35 cellular contexts compared by ENCODE assay signal in genomic region chr16:31284926-31285325, GRCh38.
"Had no signal": no experiment of that assay in that cellular context is flagged by ENCODE, and none has a peak within 500 bp of the region (broad histone marks: within the 10 kb centered on the region; RNA-seq: fewer than 3 reads in every experiment).

No MANE protein-coding gene starts in this region.

- H3K36me3 Mint-ChIP-seq: activated naive CD4-positive, alpha-beta T cell treated with anti-CD3 and anti-CD28 coated beads, Interleukin-2, amount 50 U/mL, for 24 hours had no signal

- H3K9me3 Mint-ChIP-seq: activated B cell treated with CpG ODN at 0.5 μM for 24 hours; activated naive CD4-positive, alpha-beta T cell treated with anti-CD3 and anti-CD28 coated beads, Interleukin-2, amount 50 U/mL, for 24 hours; activated naive CD8-positive, alpha-beta T cell treated with anti-CD3 and anti-CD28 coated beads, Interleukin-2, amount 50 U/mL, for 24 hours; activated T-helper 1 cell treated with anti-CD3 and anti-CD28 coated beads, Interleukin-12 subunit alpha, Interleukin-12 subunit beta, Interleukin-2, Interleukin-4 antibody, amounts not matched to agents 30 ng/mL and 10 ng/mL and 1 ng/mL, durations not matched to agents 14 hours and 24 hours and 36 hours; activated T-helper 2 cell treated with anti-CD3 and anti-CD28 coated beads, Interferon-gamma antibody, Interleukin-2, Interleukin-4, amounts not matched to agents 10 μg/mL and 5 μg/mL and 100 μg/mL, durations not matched to agents 14 hours and 24 hours and 36 hours; dendritic cell treated with granulocyte-macrophage colony-stimulating factor and Interleukin-4, amounts not matched to agents 40 ng/mL and 50 ng/mL, for 4 days; T-helper 2 cell treated with Interferon-gamma antibody and Interleukin-4, amounts not matched to agents 5 μg/mL and 100 μg/mL, for 36 hours had no signal

- DNase-seq: activated B cell treated with CpG ODN at 0.5 μM for 24 hours; activated CD4-positive, alpha-beta T cell treated with anti-CD3 and anti-CD28 coated beads for 48 hours; activated CD4-positive, alpha-beta T cell treated with anti-CD3 and anti-CD28 coated beads, Interleukin-2, amount 50 U/mL, for 1 hour; activated CD4-positive, alpha-beta T cell treated with anti-CD3 and anti-CD28 coated beads, Interleukin-2, amount 50 U/mL, for 48 hours; activated CD8-positive, alpha-beta memory T cell treated with anti-CD3 and anti-CD28 coated beads for 24 hours; activated CD8-positive, alpha-beta T cell treated with anti-CD3 and anti-CD28 coated beads for 36 hours; activated effector memory CD4-positive, alpha-beta T cell treated with anti-CD3 and anti-CD28 coated beads, Interleukin-2, amount 50 U/mL, for 16 hours; activated naive CD4-positive, alpha-beta T cell treated with anti-CD3 and anti-CD28 coated beads for 36 hours; activated naive CD8-positive, alpha-beta T cell treated with anti-CD3 and anti-CD28 coated beads for 36 hours; activated naive CD8-positive, alpha-beta T cell treated with anti-CD3 and anti-CD28 coated beads, Interleukin-2, amount 50 U/mL, for 24 hours; activated T-cell treated with anti-CD3 and anti-CD28 coated beads, Interleukin-2, amount 50 U/mL, for 1 hour; activated T-cell treated with anti-CD3 and anti-CD28 coated beads, Interleukin-2, amount 50 U/mL, for 48 hours; adrenal gland; amygdala; body of pancreas; central memory CD4-positive, alpha-beta T cell; dorsolateral prefrontal cortex; effector memory CD4-positive, alpha-beta T cell; erythroblast; foreskin keratinocyte; gastrocnemius medialis; glutamatergic neuron; heart left ventricle; T-helper 1 cell; T-helper 17 cell; T1000; WERI-Rb-1 had no signal

- H3K4me3 Mint-ChIP-seq: activated B cell treated with CpG ODN at 0.5 μM for 24 hours; activated CD8-positive, alpha-beta T cell treated with anti-CD3 and anti-CD28 coated beads for 36 hours; activated naive CD4-positive, alpha-beta T cell treated with anti-CD3 and anti-CD28 coated beads for 36 hours; activated naive CD4-positive, alpha-beta T cell treated with anti-CD3 and anti-CD28 coated beads, Interleukin-2, amount 50 U/mL, for 24 hours; activated naive CD8-positive, alpha-beta T cell treated with anti-CD3 and anti-CD28 coated beads for 36 hours; activated naive CD8-positive, alpha-beta T cell treated with anti-CD3 and anti-CD28 coated beads, Interleukin-2, amount 50 U/mL, for 24 hours; activated T-helper 1 cell treated with anti-CD3 and anti-CD28 coated beads, Interleukin-12 subunit alpha, Interleukin-12 subunit beta, Interleukin-2, Interleukin-4 antibody, amounts not matched to agents 30 ng/mL and 10 ng/mL and 1 ng/mL, durations not matched to agents 14 hours and 24 hours and 36 hours; dendritic cell treated with granulocyte-macrophage colony-stimulating factor and Interleukin-4, amounts not matched to agents 40 ng/mL and 50 ng/mL, for 4 days; T-helper 17 cell; T-helper 2 cell treated with Interferon-gamma antibody and Interleukin-4, amounts not matched to agents 5 μg/mL and 100 μg/mL, for 36 hours had no signal

- H3K27ac ChIP-seq: adrenal gland, body of pancreas, coronary artery, dorsolateral prefrontal cortex, esophagus muscularis mucosa, foreskin keratinocyte, gastrocnemius medialis, heart left ventricle, WERI-Rb-1 had no signal

- H3K9me3 ChIP-seq: adrenal gland, gastrocnemius medialis had no signal

- H3K36me3 ChIP-seq: adrenal gland, esophagus muscularis mucosa, gastrocnemius medialis, WERI-Rb-1 had no signal

- H3K27me3 ChIP-seq: adrenal gland, gastrocnemius medialis had no signal

- H3K27me3 Mint-ChIP-seq: activated B cell treated with CpG ODN at 0.5 μM for 24 hours; activated naive CD4-positive, alpha-beta T cell treated with anti-CD3 and anti-CD28 coated beads, Interleukin-2, amount 50 U/mL, for 24 hours; dendritic cell treated with granulocyte-macrophage colony-stimulating factor and Interleukin-4, amounts not matched to agents 40 ng/mL and 50 ng/mL, for 4 days had no signal

- H3K27ac Mint-ChIP-seq: activated B cell treated with CpG ODN at 0.5 μM for 24 hours; activated CD8-positive, alpha-beta T cell treated with anti-CD3 and anti-CD28 coated beads for 36 hours; activated naive CD4-positive, alpha-beta T cell treated with anti-CD3 and anti-CD28 coated beads for 36 hours; activated naive CD4-positive, alpha-beta T cell treated with anti-CD3 and anti-CD28 coated beads, Interleukin-2, amount 50 U/mL, for 24 hours; activated naive CD8-positive, alpha-beta T cell treated with anti-CD3 and anti-CD28 coated beads for 36 hours; activated naive CD8-positive, alpha-beta T cell treated with anti-CD3 and anti-CD28 coated beads, Interleukin-2, amount 50 U/mL, for 24 hours; activated T-helper 1 cell treated with anti-CD3 and anti-CD28 coated beads, Interleukin-12 subunit alpha, Interleukin-12 subunit beta, Interleukin-2, Interleukin-4 antibody, amounts not matched to agents 30 ng/mL and 10 ng/mL and 1 ng/mL, durations not matched to agents 14 hours and 24 hours and 36 hours; activated T-helper 2 cell treated with anti-CD3 and anti-CD28 coated beads, Interferon-gamma antibody, Interleukin-2, Interleukin-4, amounts not matched to agents 10 μg/mL and 5 μg/mL and 100 μg/mL, durations not matched to agents 14 hours and 24 hours and 36 hours; dendritic cell treated with granulocyte-macrophage colony-stimulating factor and Interleukin-4, amounts not matched to agents 40 ng/mL and 50 ng/mL, for 4 days; T-helper 17 cell; T-helper 2 cell treated with Interferon-gamma antibody and Interleukin-4, amounts not matched to agents 5 μg/mL and 100 μg/mL, for 36 hours had no signal

- H3K4me3 ChIP-seq: adrenal gland, body of pancreas, coronary artery, dorsolateral prefrontal cortex, esophagus muscularis mucosa, gastrocnemius medialis, heart left ventricle had no signal

- H3K4me1 ChIP-seq: adrenal gland, body of pancreas, esophagus muscularis mucosa, foreskin keratinocyte, gastrocnemius medialis, heart left ventricle had no signal

- ATAC-seq: activated CD4-positive, CD25-positive, alpha-beta regulatory T cell treated with anti-CD3 and anti-CD28 coated beads, Interleukin-2, amount 50 U/mL, for 24 hours; activated CD8-positive, alpha-beta T cell treated with anti-CD3 and anti-CD28 coated beads for 36 hours; activated naive CD8-positive, alpha-beta T cell treated with anti-CD3 and anti-CD28 coated beads, Interleukin-2, amount 50 U/mL, for 24 hours; body of pancreas; foreskin keratinocyte; gastrocnemius medialis; heart left ventricle; T-helper 17 cell had no signal
